In the genomic region with DNA sequence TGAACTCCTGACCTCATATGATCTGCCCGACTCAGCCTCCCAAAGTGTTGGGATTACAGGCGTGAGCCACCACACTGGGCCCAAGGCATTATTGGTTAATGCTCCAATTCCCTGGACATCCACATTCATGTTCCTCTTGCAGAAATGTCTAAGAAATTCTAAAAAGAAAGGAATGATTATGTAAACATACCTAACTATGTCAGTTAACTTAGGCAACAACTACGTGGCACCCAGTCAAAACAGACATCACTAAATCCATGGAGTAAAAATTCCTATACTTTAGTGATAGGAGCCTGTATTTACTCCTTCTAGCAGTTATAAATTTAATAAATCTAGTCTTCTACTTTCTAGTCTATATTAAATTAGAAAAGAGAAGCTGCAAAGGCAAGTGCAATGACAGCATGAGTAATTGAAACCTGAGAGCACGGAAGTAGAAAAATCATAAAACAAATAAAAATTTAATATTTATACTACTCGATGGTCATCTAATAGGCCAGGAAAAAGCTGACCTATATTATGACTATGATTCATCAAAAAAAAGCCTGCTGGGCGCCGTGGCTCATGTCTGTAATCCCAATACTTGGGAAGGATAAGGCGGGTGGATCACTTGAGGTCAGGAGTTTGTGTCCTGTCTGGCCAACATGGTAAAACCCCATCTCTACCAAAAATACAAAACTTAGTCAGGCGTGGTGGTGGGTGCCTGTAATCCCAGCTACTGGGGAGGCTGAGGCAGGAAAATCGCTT, we compare ENCODE assay signal across 29 cellular contexts. TPM values are rescaled to one million over a fixed set of nuclear protein-coding genes. Genes with fewer than 3 reads are reported as not detected.
DNase-seq lines count a peak whose midpoint lies in the region; ATAC-seq, FAIRE-seq and TF ChIP-seq lines count a peak whose summit lies in the region.
"Had no signal": no experiment of that assay in that cellular context is flagged by ENCODE, and none has a peak within 500 bp of the region (broad histone marks: within the 10 kb centered on the region; RNA-seq: fewer than 3 reads in every experiment).

No MANE protein-coding gene starts in this region.

- no peak for FAIRE-seq in HepG2 (lab: Jason Lieb, UNC)

- TF ChIP-seq POLR2A in HepG2 (IDR thresholded peaks at IDR 0.05; ENCODE audit: insufficient read depth in 1 of 2, low read depth in 2 of 2, low read length in 2 of 2), result no peak

- peaks cover 16% of the 10 kb centered on the region for H3K36me3 Mint-ChIP-seq in chondrocyte (ENCODE audit: low read depth)
- H3K36me3 Mint-ChIP-seq in activated naive CD4-positive, alpha-beta T cell treated with anti-CD3 and anti-CD28 coated beads for 36 hours (ENCODE audit: low read depth), result peaks cover 29% of the 10 kb centered on the region

- BruUV-seq in HepG2 (replicated peaks; lab: Mats Ljungman, UMichigan), result no TSS peak

- H3K79me2 ChIP-seq in ACC112 (ENCODE audit: control insufficient read depth, insufficient read depth, low read length, unreplicated experiment) (peaks cover 35% of the 10 kb centered on the region), HepG2 (ENCODE audit: insufficient read depth, low read length) (peaks cover 3% of the 10 kb centered on the region)

- H3K4me2 ChIP-seq in HepG2 (ENCODE audit: low read depth, low read length), result no peak overlapping the region

- H3K9me3 ChIP-seq in HepG2 (ENCODE audit: low read length), result no peaks in the 10 kb centered on the region
- H3K9me3 ChIP-seq: body of pancreas, psoas muscle, sigmoid colon had no signal

- DNase-seq in LHCN-M2 (ENCODE audit: low read depth) (peak; percentile 90), chondrocyte (ENCODE audit: low spot score) (no peak), myocyte (ENCODE audit: low read depth) (peak; percentile 62), HepG2 (ENCODE audit: low spot score) (no peak), SHP77 (lab: John Stamatoyannopoulos, UW) (no peak)
- DNase-seq in activated naive CD4-positive, alpha-beta T cell treated with anti-CD3 and anti-CD28 coated beads for 36 hours, result no peak
- DNase-seq: 8988T; activated CD8-positive, alpha-beta memory T cell treated with anti-CD3 and anti-CD28 coated beads, Interleukin-2, amount 10 ng/mL, durations not matched to agents 7 days and 5 days; activated naive CD8-positive, alpha-beta T cell treated with anti-CD3 and anti-CD28 coated beads, Interleukin-2, amount 50 U/mL, for 24 hours; activated T-cell treated with anti-CD3 and anti-CD28 coated beads, Interleukin-2, amount 50 U/mL, for 48 hours; body of pancreas; islet precursor cell; KG1; left ventricle myocardium superior; naive thymus-derived CD4-positive, alpha-beta T cell; NCI-H1417; NCI-H2029; NCI-H526 treated with DMSO at 0.1 percent for 48 hours; nucleus accumbens; psoas muscle; sigmoid colon; stimulated activated CD4-positive, alpha-beta T cell treated with anti-CD3 and anti-CD28 coated beads, Interleukin-4, amount 100 ng/mL, for 24 hours; T-helper 2 cell had no signal

- H3K4me3 Mint-ChIP-seq in chondrocyte (ENCODE audit: unreplicated experiment), result no peak overlapping the region
- H3K4me3 Mint-ChIP-seq in activated naive CD4-positive, alpha-beta T cell treated with anti-CD3 and anti-CD28 coated beads for 36 hours, result no peak overlapping the region
- H3K4me3 Mint-ChIP-seq: activated CD8-positive, alpha-beta memory T cell treated with anti-CD3 and anti-CD28 coated beads, Interleukin-2, amount 10 ng/mL, durations not matched to agents 7 days and 5 days; activated naive CD8-positive, alpha-beta T cell treated with anti-CD3 and anti-CD28 coated beads, Interleukin-2, amount 50 U/mL, for 24 hours; mesothelial cell of epicardium; naive thymus-derived CD4-positive, alpha-beta T cell; type B pancreatic cell had no signal

- H4K20me1 ChIP-seq in HepG2 (ENCODE audit: insufficient read depth, low read length), result no peaks in the 10 kb centered on the region

- H3K9ac ChIP-seq in HepG2 (ENCODE audit: insufficient read depth, low read depth, low read length), result no peak overlapping the region

- H2AFZ ChIP-seq in ACC112 (ENCODE audit: low read length, unreplicated experiment) (no peak overlapping the region), HepG2 (ENCODE audit: low read length) (no peak overlapping the region)

- H3K4me3 ChIP-seq in ACC112 (ENCODE audit: low read depth, low read length) (no peak overlapping the region), HepG2 (replicated peaks in 1 of 3; ENCODE audit: insufficient read depth in 1 of 3, low read depth in 2 of 3, low read length in 3 of 3) (no peak overlapping the region)
- H3K4me3 ChIP-seq: body of pancreas, psoas muscle, sigmoid colon had no signal

- CTCF ChIA-PET in HepG2 (lab: Yijun Ruan, JAX; ENCODE audit: low intra/inter-chr PET ratio, low total read pairs), result no interaction called here
- CTCF ChIA-PET in activated naive CD4-positive, alpha-beta T cell treated with anti-CD3 and anti-CD28 coated beads for 36 hours (lab: Charles Lee), result no interaction called here

- H3K27me3 Mint-ChIP-seq in chondrocyte (ENCODE audit: low read depth), result no peaks in the 10 kb centered on the region
- no peaks in the 10 kb centered on the region for H3K27me3 Mint-ChIP-seq in activated naive CD4-positive, alpha-beta T cell treated with anti-CD3 and anti-CD28 coated beads for 36 hours (ENCODE audit: low read depth)
- H3K27me3 Mint-ChIP-seq: activated CD8-positive, alpha-beta memory T cell treated with anti-CD3 and anti-CD28 coated beads, Interleukin-2, amount 10 ng/mL, durations not matched to agents 7 days and 5 days; activated naive CD8-positive, alpha-beta T cell treated with anti-CD3 and anti-CD28 coated beads, Interleukin-2, amount 50 U/mL, for 24 hours; naive thymus-derived CD4-positive, alpha-beta T cell; type B pancreatic cell had no signal

- ATAC-seq in HepG2 (no peak), GM18502 (IDR thresholded peaks at IDR 0.05; ENCODE audit: poor library complexity, unreplicated experiment) (no peak)
- ATAC-seq: activated CD8-positive, alpha-beta memory T cell treated with anti-CD3 and anti-CD28 coated beads, Interleukin-2, amount 10 ng/mL, durations not matched to agents 7 days and 5 days; activated naive CD8-positive, alpha-beta T cell treated with anti-CD3 and anti-CD28 coated beads, Interleukin-2, amount 50 U/mL, for 24 hours; body of pancreas; left ventricle myocardium superior; naive thymus-derived CD4-positive, alpha-beta T cell; psoas muscle; Right ventricle myocardium inferior had no signal

- peaks cover 37% of the 10 kb centered on the region for H3K4me1 Mint-ChIP-seq in chondrocyte (ENCODE audit: low read depth)
- H3K4me1 Mint-ChIP-seq in activated naive CD4-positive, alpha-beta T cell treated with anti-CD3 and anti-CD28 coated beads for 36 hours (ENCODE audit: low read depth), result peaks cover 16% of the 10 kb centered on the region

- intact Hi-C loops in HepG2 (cut with micrococcal nuclease; ENCODE audit: unreplicated experiment), result no loop called here
- intact Hi-C loops in activated naive CD4-positive, alpha-beta T cell treated with anti-CD3 and anti-CD28 coated beads for 36 hours (cut with micrococcal nuclease), result no loop called here

- peak overlapping the region; percentile 71 for H3K27ac ChIP-seq in ACC112 (ENCODE audit: low read depth, low read length)
- no peak overlapping the region for H3K27ac ChIP-seq in HepG2 (ENCODE audit: extremely low read length, insufficient read depth, low read length)
- H3K27ac ChIP-seq: body of pancreas, epithelial cell of prostate, sigmoid colon had no signal

- H3K4me1 ChIP-seq in ACC112 (ENCODE audit: control insufficient read depth, insufficient read depth, low read length, unreplicated experiment) (peaks cover 22% of the 10 kb centered on the region), HepG2 (ENCODE audit: insufficient read depth, low read length) (peaks cover 10% of the 10 kb centered on the region)

- TF ChIP-seq RAD21 in HepG2 (CRISPR knock-in tag; IDR thresholded peaks at IDR 0.05), result no peak

- POLR2A ChIA-PET in HepG2 (lab: Yijun Ruan, JAX), result no interaction called here

- H3K36me3 ChIP-seq in ACC112 (ENCODE audit: insufficient read depth, low read length) (peaks cover 26% of the 10 kb centered on the region), HepG2 (replicated peaks in 1 of 2; ENCODE audit: control insufficient read depth in 1 of 2, insufficient read depth in 2 of 2, low read length in 2 of 2) (peaks cover 0 to 4% of the 10 kb centered on the region in 2 experiments; a peak in 2 of 5 replicates)

- in situ Hi-C loops in HepG2 (cut with HindIII; ENCODE audit: extremely low pct_ligation_motif_present, low pct_unique_long_range_greater_than_20kb), result no loop called here

- TF ChIP-seq EP300 in HepG2 (IDR thresholded peaks at IDR 0.05; ENCODE audit: low read depth in 2 of 2, low read length in 2 of 2) (no peak), HepG2 (CRISPR knock-in tag; IDR thresholded peaks at IDR 0.05; ENCODE audit: borderline replicate concordance) (no peak)

- 98% methylated on average over 10 of the region's 10 CpGs for WGBS in HepG2 (ENCODE audit: low lambda C conversion rate)

- H3K27ac Mint-ChIP-seq in chondrocyte (ENCODE audit: unreplicated experiment), result peak overlapping the region; percentile 83
- H3K27ac Mint-ChIP-seq in activated naive CD4-positive, alpha-beta T cell treated with anti-CD3 and anti-CD28 coated beads for 36 hours, result no peak overlapping the region
- H3K27ac Mint-ChIP-seq: activated CD8-positive, alpha-beta memory T cell treated with anti-CD3 and anti-CD28 coated beads, Interleukin-2, amount 10 ng/mL, durations not matched to agents 7 days and 5 days; activated naive CD8-positive, alpha-beta T cell treated with anti-CD3 and anti-CD28 coated beads, Interleukin-2, amount 50 U/mL, for 24 hours; mesothelial cell of epicardium; naive thymus-derived CD4-positive, alpha-beta T cell; type B pancreatic cell had no signal

- H3K27me3 ChIP-seq in ACC112 (ENCODE audit: insufficient read depth, low read length) (no peaks in the 10 kb centered on the region), HepG2 (ENCODE audit: control insufficient read depth in 1 of 2, insufficient read depth in 2 of 2, low read length in 2 of 2) (no peaks in the 10 kb centered on the region; a peak in 1 of 5 replicates)
- H3K27me3 ChIP-seq: body of pancreas, sigmoid colon had no signal

- peaks cover 3% of the 10 kb centered on the region for H3K9me3 Mint-ChIP-seq in chondrocyte (ENCODE audit: low read depth)
- H3K9me3 Mint-ChIP-seq in activated naive CD4-positive, alpha-beta T cell treated with anti-CD3 and anti-CD28 coated beads for 36 hours, result no peaks in the 10 kb centered on the region
- H3K9me3 Mint-ChIP-seq: activated naive CD8-positive, alpha-beta T cell treated with anti-CD3 and anti-CD28 coated beads, Interleukin-2, amount 50 U/mL, for 24 hours; mesothelial cell of epicardium; type B pancreatic cell had no signal

- TF ChIP-seq CTCF in chondrocyte (IDR thresholded peaks at IDR 0.05) (no peak), HepG2 (CRISPR knock-in tag; IDR thresholded peaks at IDR 0.05) (no peak)

RNA-seq across cellular contexts. Expression of a gene that starts 4.2 kb away (rescaled TPM):
- total RNA-seq in LHCN-M2 (2014; rRNA removed) (25.3 and 30.1 TPM in 2 replicates), chondrocyte (14.8 to 27.1 TPM (median 16.4 TPM) in 3 replicates), myocyte (25.2 and 40.0 TPM in 2 replicates), HepG2 (2016; rRNA removed; fragmentation: Illumina TruSeq; extraction: Trizol) (18.0 and 18.6 TPM in 2 replicates)
- 6.8 TPM for polyA plus RNA-seq in LHCN-M2 (2012)
- polyA plus RNA-seq in myocyte (2012), result 12.7 TPM
- total RNA-seq in HepG2 (2016; cell fraction: cytosol; rRNA removed; fragmentation: Illumina TruSeq; extraction: Trizol; ENCODE audit: low read depth), result 5.5 and 6.3 TPM in 2 replicates
- 16.8 and 18.8 TPM in 2 replicates for total RNA-seq in HepG2 (2016; cell fraction: insoluble cytoplasmic fraction; rRNA removed; fragmentation: Illumina TruSeq; extraction: Trizol)
- 5.9 and 9.1 TPM in 2 replicates for total RNA-seq in HepG2 (2016; cell fraction: membrane; rRNA removed; fragmentation: Illumina TruSeq; extraction: Trizol)
- 57.4 and 61.1 TPM in 2 replicates for total RNA-seq in HepG2 (2016; cell fraction: nucleus; rRNA removed; fragmentation: Illumina TruSeq; extraction: Trizol)
- 4.0 and 7.2 TPM in 2 replicates for polyA plus RNA-seq in HepG2 (2011; rRNA removed)
- polyA plus RNA-seq in HepG2 (2011; cell fraction: cytosol; rRNA removed), result 1.9 and 2.0 TPM in 2 replicates
- 7.2 and 7.6 TPM in 2 replicates for polyA plus RNA-seq in HepG2 (2011; cell fraction: nucleus; rRNA removed)
- 3.9 and 4.6 TPM in 2 replicates for polyA plus RNA-seq in HepG2 (2012)
- polyA plus RNA-seq in HepG2 (2016; cell fraction: cytosol; fragmentation: Illumina TruSeq; extraction: Trizol; ENCODE audit: low read depth), result 0.74 and 0.96 TPM in 2 replicates
- 10.6 and 12.4 TPM in 2 replicates for polyA plus RNA-seq in HepG2 (2016; cell fraction: insoluble cytoplasmic fraction; fragmentation: Illumina TruSeq; extraction: Trizol; ENCODE audit: low read depth)
- polyA plus RNA-seq in HepG2 (2016; cell fraction: membrane; fragmentation: Illumina TruSeq; extraction: Trizol; ENCODE audit: low read depth), result 2.4 and 2.6 TPM in 2 replicates
- polyA plus RNA-seq in HepG2 (2016; cell fraction: nucleus; fragmentation: Illumina TruSeq; extraction: Trizol; ENCODE audit: insufficient read depth, low read depth), result 23.1 and 29.2 TPM in 2 replicates
- 5.7 and 10.3 TPM in 2 replicates for polyA minus RNA-seq in HepG2 (2011; rRNA and poly(A)+ RNA removed; ENCODE audit: low replicate concordance)
- 3.2 and 4.3 TPM in 2 replicates for polyA minus RNA-seq in HepG2 (2011; cell fraction: cytosol; rRNA and poly(A)+ RNA removed)
- polyA minus RNA-seq in HepG2 (2011; cell fraction: nucleus; rRNA and poly(A)+ RNA removed), result 71.8 and 82.2 TPM in 2 replicates
- 10 to 100 TPM; 17.8 to 18.8 TPM for total RNA-seq in activated naive CD4-positive, alpha-beta T cell treated with anti-CD3 and anti-CD28 coated beads for 36 hours

Comparison
In these comparisons a context has a peak if more than half of its experiments do, and no peak if none do; other contexts are left out.
1. DNase-seq: peak in LHCN-M2 (single experiment) and myocyte (single experiment); none in chondrocyte (single experiment), HepG2 (single experiment), activated naive CD4-positive, alpha-beta T cell treated with anti-CD3 and anti-CD28 coated beads for 36 hours (single experiment) and SHP77 (0 of 2).